In genomic region chr17:43449470-43450202, GRCh38 we compare ENCODE assay signal across 1 cellular context.
TF ChIP-seq lines count a peak whose summit lies in the region.

No MANE protein-coding gene starts in this region.

TF ChIP-seq in HepG2, 621 proteins besides CTCF, POLR2A, EP300 and RAD21 (continued from another document and continues in another):
- TF ChIP-seq KDM4B (CRISPR knock-in tag; IDR thresholded peaks at IDR 0.05) (peak; percentile 52; the same call in 1 of the 2 replicates), HOMEZ (CRISPR knock-in tag; IDR thresholded peaks at IDR 0.05; ENCODE audit: low read depth) (peak; percentile 70; the same call in 1 of the 2 replicates), SKIL (CRISPR knock-in tag; IDR thresholded peaks at IDR 0.05; ENCODE audit: borderline replicate concordance) (peak; percentile 71; the same call in 1 of the 2 replicates), PHB2 (IDR thresholded peaks at IDR 0.05; ENCODE audit: partially characterized antibody) (no peak), ZHX1 (CRISPR knock-in tag; IDR thresholded peaks at IDR 0.05; ENCODE audit: low read depth) (peak; percentile 42; the same call in 1 of the 2 replicates), ARID2 (CRISPR knock-in tag; IDR thresholded peaks at IDR 0.05; ENCODE audit: borderline replicate concordance) (0 out of 2 replicates have a peak, but pooled peaks have one; percentile 74), HMG20A (CRISPR knock-in tag; IDR thresholded peaks at IDR 0.05; ENCODE audit: borderline replicate concordance) (peak; percentile 94), NONO (IDR thresholded peaks at IDR 0.05) (no peak), NONO (CRISPR knock-in tag; conservative IDR thresholded peaks at IDR 0.05) (peak; percentile 79; the same call in 1 of the 2 replicates), BCL6 (CRISPR knock-in tag; IDR thresholded peaks at IDR 0.05) (peak; percentile 87), HDAC2 (CRISPR knock-in tag; IDR thresholded peaks at IDR 0.05) (peak; percentile 97), ZNF34 (CRISPR knock-in tag; IDR thresholded peaks at IDR 0.05; ENCODE audit: borderline replicate concordance) (peak; percentile 87; the same call in 1 of the 2 replicates), ATRX (CRISPR knock-in tag; IDR thresholded peaks at IDR 0.05; ENCODE audit: borderline replicate concordance) (no peak), MAZ (IDR thresholded peaks at IDR 0.05; ENCODE audit: borderline replicate concordance, low read depth, low read length) (no peak), MAZ (CRISPR knock-in tag; IDR thresholded peaks at IDR 0.05; ENCODE audit: low read depth) (peak; percentile 49; the same call in 1 of the 2 replicates), ZC3H13 (CRISPR knock-in tag; IDR thresholded peaks at IDR 0.05) (0 out of 2 replicates have a peak, but pooled peaks have one; percentile 56), DBP (CRISPR knock-in tag; IDR thresholded peaks at IDR 0.05; ENCODE audit: not compliant biosample characterization) (peak; percentile 19), MAFF (IDR thresholded peaks at IDR 0.05; ENCODE audit: low read depth, low read length) (peak; percentile 39; the same call in 1 of the 2 replicates), ZBTB38 (CRISPR knock-in tag; IDR thresholded peaks at IDR 0.05) (peak; percentile 57), SOX13 (IDR thresholded peaks at IDR 0.05) (peak; percentile 57; the same call in 1 of the 2 replicates), SOX13 (CRISPR knock-in tag; conservative IDR thresholded peaks at IDR 0.05 in 1 of 2, IDR thresholded peaks at IDR 0.05 in 1 of 2) (peak in 1 of 2 experiments; percentile 92; a peak in 2 of 4 replicates), LCORL (IDR thresholded peaks at IDR 0.05) (no peak), LCORL (CRISPR knock-in tag; IDR thresholded peaks at IDR 0.05) (peak; percentile 91; the same call in 1 of the 2 replicates), E2F2 (CRISPR knock-in tag; IDR thresholded peaks at IDR 0.05; ENCODE audit: borderline replicate concordance) (no peak), ZBTB10 (CRISPR knock-in tag; IDR thresholded peaks at IDR 0.05; ENCODE audit: borderline replicate concordance) (0 out of 2 replicates have a peak, but pooled peaks have one; percentile 49), MLXIP (CRISPR knock-in tag; IDR thresholded peaks at IDR 0.05; ENCODE audit: borderline replicate concordance) (no peak), SALL1 (CRISPR knock-in tag; IDR thresholded peaks at IDR 0.05) (peak; percentile 96), ZNF33A (CRISPR knock-in tag; IDR thresholded peaks at IDR 0.05; ENCODE audit: borderline replicate concordance) (peak; percentile 32; the same call in 1 of the 2 replicates), POLR2G (IDR thresholded peaks at IDR 0.05; ENCODE audit: low read depth, low read length) (peak; percentile 54; the same call in 1 of the 2 replicates), ZNF232 (CRISPR knock-in tag; IDR thresholded peaks at IDR 0.05; ENCODE audit: borderline replicate concordance) (peak; percentile 88), ZNF614 (CRISPR knock-in tag; IDR thresholded peaks at IDR 0.05; ENCODE audit: borderline replicate concordance) (peak; percentile 68; the same call in 1 of the 2 replicates), ZNF720 (CRISPR knock-in tag; IDR thresholded peaks at IDR 0.05) (no peak), HMGXB4 (CRISPR knock-in tag; IDR thresholded peaks at IDR 0.05; ENCODE audit: borderline replicate concordance in 1 of 2, low read depth in 1 of 2) (peak; percentile 2 to 32), ARID5B (CRISPR knock-in tag; IDR thresholded peaks at IDR 0.05) (peak; percentile 97), ZNF772 (CRISPR knock-in tag; IDR thresholded peaks at IDR 0.05) (peak; percentile 83), PPARG (CRISPR knock-in tag; conservative IDR thresholded peaks at IDR 0.05) (peak; percentile 81), ZNF124 (CRISPR knock-in tag; IDR thresholded peaks at IDR 0.05) (peak; percentile 58; the same call in 1 of the 2 replicates), DPF2 (CRISPR knock-in tag; IDR thresholded peaks at IDR 0.05; ENCODE audit: borderline replicate concordance, low read depth) (peak; percentile 74; the same call in 1 of the 2 replicates)
